1 cellular context compared by ENCODE assay signal in the genomic region with DNA sequence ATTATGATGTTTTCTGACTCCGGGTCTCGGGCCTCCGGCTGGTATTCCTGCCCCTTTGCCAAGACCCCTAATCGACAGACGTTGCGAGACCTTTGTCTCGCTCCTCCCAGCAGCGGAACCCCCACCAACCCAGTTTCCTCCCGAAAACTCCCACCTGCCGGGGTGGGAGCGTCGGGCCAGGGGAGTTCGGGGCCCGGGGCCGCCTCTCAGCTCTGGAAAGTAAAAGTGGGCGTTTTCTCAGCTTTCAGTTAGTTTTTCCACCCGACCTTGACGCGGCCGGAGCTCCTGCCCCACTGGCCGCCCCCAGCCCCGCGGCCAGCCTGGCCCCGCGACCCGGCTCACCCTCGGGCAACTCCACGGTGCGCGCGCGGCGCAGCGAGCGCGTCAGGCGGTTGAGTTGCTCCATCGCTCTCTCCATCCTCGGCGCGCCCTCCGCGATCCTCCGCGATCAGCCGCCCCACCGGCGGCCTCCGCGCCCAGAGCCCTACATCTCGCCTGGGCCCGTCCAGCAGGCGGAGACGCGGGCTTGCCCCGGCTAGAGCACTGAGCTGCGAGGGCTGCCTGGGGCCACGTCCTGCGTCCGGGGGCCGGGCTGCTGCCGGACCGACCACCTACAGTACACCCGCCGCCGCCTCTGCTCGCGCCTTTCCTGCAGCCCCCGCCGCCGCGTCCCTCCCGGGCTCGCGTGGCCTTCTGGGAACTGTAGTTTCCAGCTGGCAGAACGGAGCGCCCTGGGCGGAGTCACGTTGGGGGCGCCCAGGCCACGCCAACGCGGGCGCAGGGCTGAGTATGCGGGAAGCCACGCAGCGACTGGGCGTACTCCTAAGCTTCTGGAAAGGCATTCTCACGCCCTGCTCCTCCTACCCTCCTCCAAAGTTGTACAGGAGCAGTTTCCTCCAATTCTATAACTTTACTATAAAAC.
A peak's percentile ranks its signal among the peaks of the same experiment; 100 is the strongest.
TF ChIP-seq lines count a peak whose summit lies in the region.

A gene with protein sequence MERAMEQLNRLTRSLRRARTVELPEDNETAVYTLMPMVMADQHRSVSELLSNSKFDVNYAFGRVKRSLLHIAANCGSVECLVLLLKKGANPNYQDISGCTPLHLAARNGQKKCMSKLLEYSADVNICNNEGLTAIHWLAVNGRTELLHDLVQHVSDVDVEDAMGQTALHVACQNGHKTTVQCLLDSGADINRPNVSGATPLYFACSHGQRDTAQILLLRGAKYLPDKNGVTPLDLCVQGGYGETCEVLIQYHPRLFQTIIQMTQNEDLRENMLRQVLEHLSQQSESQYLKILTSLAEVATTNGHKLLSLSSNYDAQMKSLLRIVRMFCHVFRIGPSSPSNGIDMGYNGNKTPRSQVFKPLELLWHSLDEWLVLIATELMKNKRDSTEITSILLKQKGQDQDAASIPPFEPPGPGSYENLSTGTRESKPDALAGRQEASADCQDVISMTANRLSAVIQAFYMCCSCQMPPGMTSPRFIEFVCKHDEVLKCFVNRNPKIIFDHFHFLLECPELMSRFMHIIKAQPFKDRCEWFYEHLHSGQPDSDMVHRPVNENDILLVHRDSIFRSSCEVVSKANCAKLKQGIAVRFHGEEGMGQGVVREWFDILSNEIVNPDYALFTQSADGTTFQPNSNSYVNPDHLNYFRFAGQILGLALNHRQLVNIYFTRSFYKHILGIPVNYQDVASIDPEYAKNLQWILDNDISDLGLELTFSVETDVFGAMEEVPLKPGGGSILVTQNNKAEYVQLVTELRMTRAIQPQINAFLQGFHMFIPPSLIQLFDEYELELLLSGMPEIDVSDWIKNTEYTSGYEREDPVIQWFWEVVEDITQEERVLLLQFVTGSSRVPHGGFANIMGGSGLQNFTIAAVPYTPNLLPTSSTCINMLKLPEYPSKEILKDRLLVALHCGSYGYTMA (minus strand): TSS at position 695 of the 922 bp plus-strand sequence. CDS start 277 bp downstream, at position 418.

TF ChIP-seq in HEK293, 187 proteins besides CTCF, POLR2A, EP300 and RAD21 (continued from another document and continues in another):
- TF ChIP-seq HOXD13 (CRISPR knock-in tag; IDR thresholded peaks at IDR 0.05; ENCODE audit: borderline replicate concordance) (no peak), ZNF621 (tag by site-specific recombination; IDR thresholded peaks at IDR 0.05) (no peak), ZNF555 (tag by site-specific recombination; conservative IDR thresholded peaks at IDR 0.05) (no peak), ZNF843 (tag by site-specific recombination; IDR thresholded peaks at IDR 0.05) (peak; percentile 41; the same call in 1 of the 2 replicates), ZBTB8A (tag by site-specific recombination; IDR thresholded peaks at IDR 0.05) (peak; percentile 100), KLF1 (tag by site-specific recombination; IDR thresholded peaks at IDR 0.05) (peak; percentile 72), RBAK (tag by site-specific recombination; IDR thresholded peaks at IDR 0.05) (no peak), ZNF37A (tag by site-specific recombination; IDR thresholded peaks at IDR 0.05) (no peak), ZNF211 (tag by site-specific recombination; IDR thresholded peaks at IDR 0.05; ENCODE audit: low read depth) (no peak), ZNF610 (tag by site-specific recombination; IDR thresholded peaks at IDR 0.05; ENCODE audit: borderline replicate concordance) (peak; percentile 37; the same call in 1 of the 2 replicates), ZNF837 (tag by site-specific recombination; IDR thresholded peaks at IDR 0.05) (no peak), ZNF23 (tag by site-specific recombination; IDR thresholded peaks at IDR 0.05; ENCODE audit: borderline replicate concordance) (no peak), ZNF48 (tag by site-specific recombination; IDR thresholded peaks at IDR 0.05) (no peak), ZNF600 (tag by site-specific recombination; IDR thresholded peaks at IDR 0.05) (peak; percentile 86), ZNF677 (tag by site-specific recombination; IDR thresholded peaks at IDR 0.05) (no peak), ZNF266 (tag by site-specific recombination; IDR thresholded peaks at IDR 0.05; ENCODE audit: low read depth) (no peak), KLF9 (tag by site-specific recombination; IDR thresholded peaks at IDR 0.05; ENCODE audit: low read depth) (peak; percentile 63), ZNF274 (IDR thresholded peaks at IDR 0.05; ENCODE audit: low read length) (no peak), ZNF274 (tag by site-specific recombination; IDR thresholded peaks at IDR 0.05; ENCODE audit: borderline replicate concordance) (no peak), ZNF121 (tag by site-specific recombination; IDR thresholded peaks at IDR 0.05) (no peak), ZNF777 (tag by site-specific recombination; IDR thresholded peaks at IDR 0.05; ENCODE audit: borderline replicate concordance) (no peak), ZNF529 (tag by site-specific recombination; IDR thresholded peaks at IDR 0.05; ENCODE audit: insufficient replicate concordance) (no peak), ZNF626 (tag by site-specific recombination; IDR thresholded peaks at IDR 0.05) (no peak), ZNF473 (tag by site-specific recombination; IDR thresholded peaks at IDR 0.05) (no peak), ZNF184 (tag by site-specific recombination; IDR thresholded peaks at IDR 0.05) (no peak), ZNF660 (tag by site-specific recombination; IDR thresholded peaks at IDR 0.05) (peak; percentile 60; the same call in 1 of the 2 replicates), ZNF404 (tag by site-specific recombination; IDR thresholded peaks at IDR 0.05) (no peak), MEIS1 (CRISPR knock-in tag; IDR thresholded peaks at IDR 0.05; ENCODE audit: borderline replicate concordance) (no peak), ZNF785 (tag by site-specific recombination; IDR thresholded peaks at IDR 0.05) (no peak), KLF7 (tag by site-specific recombination; IDR thresholded peaks at IDR 0.05; ENCODE audit: borderline replicate concordance) (no peak), ZNF624 (tag by site-specific recombination; IDR thresholded peaks at IDR 0.05) (no peak), GLI4 (tag by site-specific recombination; IDR thresholded peaks at IDR 0.05) (no peak), ZNF239 (tag by site-specific recombination; IDR thresholded peaks at IDR 0.05) (no peak), ZNF133 (tag by site-specific recombination; IDR thresholded peaks at IDR 0.05) (no peak), FEZF1 (tag by site-specific recombination; IDR thresholded peaks at IDR 0.05) (no peak), ZNF391 (tag by site-specific recombination; IDR thresholded peaks at IDR 0.05; ENCODE audit: borderline replicate concordance, low read depth) (peak; percentile 53; the same call in 1 of the 2 replicates), ZBTB20 (tag by site-specific recombination; IDR thresholded peaks at IDR 0.05) (peak; percentile 96), WT1 (tag by site-specific recombination; IDR thresholded peaks at IDR 0.05) (no peak; the same call in 1 of the 2 replicates), TRIM28 (IDR thresholded peaks at IDR 0.05; ENCODE audit: borderline replicate concordance, low read length) (peak; percentile 44; the same call in 1 of the 2 replicates), ZNF530 (tag by site-specific recombination; IDR thresholded peaks at IDR 0.05; ENCODE audit: low read depth) (no peak)
- TF ChIP-seq, protein P1, sequence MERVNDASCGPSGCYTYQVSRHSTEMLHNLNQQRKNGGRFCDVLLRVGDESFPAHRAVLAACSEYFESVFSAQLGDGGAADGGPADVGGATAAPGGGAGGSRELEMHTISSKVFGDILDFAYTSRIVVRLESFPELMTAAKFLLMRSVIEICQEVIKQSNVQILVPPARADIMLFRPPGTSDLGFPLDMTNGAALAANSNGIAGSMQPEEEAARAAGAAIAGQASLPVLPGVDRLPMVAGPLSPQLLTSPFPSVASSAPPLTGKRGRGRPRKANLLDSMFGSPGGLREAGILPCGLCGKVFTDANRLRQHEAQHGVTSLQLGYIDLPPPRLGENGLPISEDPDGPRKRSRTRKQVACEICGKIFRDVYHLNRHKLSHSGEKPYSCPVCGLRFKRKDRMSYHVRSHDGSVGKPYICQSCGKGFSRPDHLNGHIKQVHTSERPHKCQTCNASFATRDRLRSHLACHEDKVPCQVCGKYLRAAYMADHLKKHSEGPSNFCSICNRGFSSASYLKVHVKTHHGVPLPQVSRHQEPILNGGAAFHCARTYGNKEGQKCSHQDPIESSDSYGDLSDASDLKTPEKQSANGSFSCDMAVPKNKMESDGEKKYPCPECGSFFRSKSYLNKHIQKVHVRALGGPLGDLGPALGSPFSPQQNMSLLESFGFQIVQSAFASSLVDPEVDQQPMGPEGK (tag by site-specific recombination; IDR thresholded peaks at IDR 0.05), result peak; percentile 98
- TF ChIP-seq, protein P2, sequence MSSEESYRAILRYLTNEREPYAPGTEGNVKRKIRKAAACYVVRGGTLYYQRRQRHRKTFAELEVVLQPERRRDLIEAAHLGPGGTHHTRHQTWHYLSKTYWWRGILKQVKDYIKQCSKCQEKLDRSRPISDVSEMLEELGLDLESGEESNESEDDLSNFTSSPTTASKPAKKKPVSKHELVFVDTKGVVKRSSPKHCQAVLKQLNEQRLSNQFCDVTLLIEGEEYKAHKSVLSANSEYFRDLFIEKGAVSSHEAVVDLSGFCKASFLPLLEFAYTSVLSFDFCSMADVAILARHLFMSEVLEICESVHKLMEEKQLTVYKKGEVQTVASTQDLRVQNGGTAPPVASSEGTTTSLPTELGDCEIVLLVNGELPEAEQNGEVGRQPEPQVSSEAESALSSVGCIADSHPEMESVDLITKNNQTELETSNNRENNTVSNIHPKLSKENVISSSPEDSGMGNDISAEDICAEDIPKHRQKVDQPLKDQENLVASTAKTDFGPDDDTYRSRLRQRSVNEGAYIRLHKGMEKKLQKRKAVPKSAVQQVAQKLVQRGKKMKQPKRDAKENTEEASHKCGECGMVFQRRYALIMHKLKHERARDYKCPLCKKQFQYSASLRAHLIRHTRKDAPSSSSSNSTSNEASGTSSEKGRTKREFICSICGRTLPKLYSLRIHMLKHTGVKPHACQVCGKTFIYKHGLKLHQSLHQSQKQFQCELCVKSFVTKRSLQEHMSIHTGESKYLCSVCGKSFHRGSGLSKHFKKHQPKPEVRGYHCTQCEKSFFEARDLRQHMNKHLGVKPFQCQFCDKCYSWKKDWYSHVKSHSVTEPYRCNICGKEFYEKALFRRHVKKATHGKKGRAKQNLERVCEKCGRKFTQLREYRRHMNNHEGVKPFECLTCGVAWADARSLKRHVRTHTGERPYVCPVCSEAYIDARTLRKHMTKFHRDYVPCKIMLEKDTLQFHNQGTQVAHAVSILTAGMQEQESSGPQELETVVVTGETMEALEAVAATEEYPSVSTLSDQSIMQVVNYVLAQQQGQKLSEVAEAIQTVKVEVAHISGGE (tag by site-specific recombination; conservative IDR thresholded peaks at IDR 0.05; ENCODE audit: low read depth), result peak; percentile 80
- TF ChIP-seq, protein P3, sequence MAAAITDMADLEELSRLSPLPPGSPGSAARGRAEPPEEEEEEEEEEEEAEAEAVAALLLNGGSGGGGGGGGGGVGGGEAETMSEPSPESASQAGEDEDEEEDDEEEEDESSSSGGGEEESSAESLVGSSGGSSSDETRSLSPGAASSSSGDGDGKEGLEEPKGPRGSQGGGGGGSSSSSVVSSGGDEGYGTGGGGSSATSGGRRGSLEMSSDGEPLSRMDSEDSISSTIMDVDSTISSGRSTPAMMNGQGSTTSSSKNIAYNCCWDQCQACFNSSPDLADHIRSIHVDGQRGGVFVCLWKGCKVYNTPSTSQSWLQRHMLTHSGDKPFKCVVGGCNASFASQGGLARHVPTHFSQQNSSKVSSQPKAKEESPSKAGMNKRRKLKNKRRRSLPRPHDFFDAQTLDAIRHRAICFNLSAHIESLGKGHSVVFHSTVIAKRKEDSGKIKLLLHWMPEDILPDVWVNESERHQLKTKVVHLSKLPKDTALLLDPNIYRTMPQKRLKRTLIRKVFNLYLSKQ (tag by site-specific recombination; IDR thresholded peaks at IDR 0.05; ENCODE audit: borderline replicate concordance), result no peak
- TF ChIP-seq, protein P4, sequence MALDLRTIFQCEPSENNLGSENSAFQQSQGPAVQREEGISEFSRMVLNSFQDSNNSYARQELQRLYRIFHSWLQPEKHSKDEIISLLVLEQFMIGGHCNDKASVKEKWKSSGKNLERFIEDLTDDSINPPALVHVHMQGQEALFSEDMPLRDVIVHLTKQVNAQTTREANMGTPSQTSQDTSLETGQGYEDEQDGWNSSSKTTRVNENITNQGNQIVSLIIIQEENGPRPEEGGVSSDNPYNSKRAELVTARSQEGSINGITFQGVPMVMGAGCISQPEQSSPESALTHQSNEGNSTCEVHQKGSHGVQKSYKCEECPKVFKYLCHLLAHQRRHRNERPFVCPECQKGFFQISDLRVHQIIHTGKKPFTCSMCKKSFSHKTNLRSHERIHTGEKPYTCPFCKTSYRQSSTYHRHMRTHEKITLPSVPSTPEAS (tag by site-specific recombination; IDR thresholded peaks at IDR 0.05), result no peak
- TF ChIP-seq, protein P5, sequence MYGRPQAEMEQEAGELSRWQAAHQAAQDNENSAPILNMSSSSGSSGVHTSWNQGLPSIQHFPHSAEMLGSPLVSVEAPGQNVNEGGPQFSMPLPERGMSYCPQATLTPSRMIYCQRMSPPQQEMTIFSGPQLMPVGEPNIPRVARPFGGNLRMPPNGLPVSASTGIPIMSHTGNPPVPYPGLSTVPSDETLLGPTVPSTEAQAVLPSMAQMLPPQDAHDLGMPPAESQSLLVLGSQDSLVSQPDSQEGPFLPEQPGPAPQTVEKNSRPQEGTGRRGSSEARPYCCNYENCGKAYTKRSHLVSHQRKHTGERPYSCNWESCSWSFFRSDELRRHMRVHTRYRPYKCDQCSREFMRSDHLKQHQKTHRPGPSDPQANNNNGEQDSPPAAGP (tag by site-specific recombination; IDR thresholded peaks at IDR 0.05), result no peak; the same call in 1 of the 2 replicates
- TF ChIP-seq, protein P6, sequence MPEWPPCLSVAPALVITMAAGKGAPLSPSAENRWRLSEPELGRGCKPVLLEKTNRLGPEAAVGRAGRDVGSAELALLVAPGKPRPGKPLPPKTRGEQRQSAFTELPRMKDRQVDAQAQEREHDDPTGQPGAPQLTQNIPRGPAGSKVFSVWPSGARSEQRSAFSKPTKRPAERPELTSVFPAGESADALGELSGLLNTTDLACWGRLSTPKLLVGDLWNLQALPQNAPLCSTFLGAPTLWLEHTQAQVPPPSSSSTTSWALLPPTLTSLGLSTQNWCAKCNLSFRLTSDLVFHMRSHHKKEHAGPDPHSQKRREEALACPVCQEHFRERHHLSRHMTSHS (tag by site-specific recombination; IDR thresholded peaks at IDR 0.05), result no peak
- TF ChIP-seq, protein P7, sequence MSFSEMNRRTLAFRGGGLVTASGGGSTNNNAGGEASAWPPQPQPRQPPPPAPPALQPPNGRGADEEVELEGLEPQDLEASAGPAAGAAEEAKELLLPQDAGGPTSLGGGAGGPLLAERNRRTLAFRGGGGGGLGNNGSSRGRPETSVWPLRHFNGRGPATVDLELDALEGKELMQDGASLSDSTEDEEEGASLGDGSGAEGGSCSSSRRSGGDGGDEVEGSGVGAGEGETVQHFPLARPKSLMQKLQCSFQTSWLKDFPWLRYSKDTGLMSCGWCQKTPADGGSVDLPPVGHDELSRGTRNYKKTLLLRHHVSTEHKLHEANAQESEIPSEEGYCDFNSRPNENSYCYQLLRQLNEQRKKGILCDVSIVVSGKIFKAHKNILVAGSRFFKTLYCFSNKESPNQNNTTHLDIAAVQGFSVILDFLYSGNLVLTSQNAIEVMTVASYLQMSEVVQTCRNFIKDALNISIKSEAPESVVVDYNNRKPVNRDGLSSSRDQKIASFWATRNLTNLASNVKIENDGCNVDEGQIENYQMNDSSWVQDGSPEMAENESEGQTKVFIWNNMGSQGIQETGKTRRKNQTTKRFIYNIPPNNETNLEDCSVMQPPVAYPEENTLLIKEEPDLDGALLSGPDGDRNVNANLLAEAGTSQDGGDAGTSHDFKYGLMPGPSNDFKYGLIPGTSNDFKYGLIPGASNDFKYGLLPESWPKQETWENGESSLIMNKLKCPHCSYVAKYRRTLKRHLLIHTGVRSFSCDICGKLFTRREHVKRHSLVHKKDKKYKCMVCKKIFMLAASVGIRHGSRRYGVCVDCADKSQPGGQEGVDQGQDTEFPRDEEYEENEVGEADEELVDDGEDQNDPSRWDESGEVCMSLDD (tag by site-specific recombination; IDR thresholded peaks at IDR 0.05), result 0 out of 2 replicates have a peak, but pooled peaks have one; percentile 35
